ENCODE assay signal across 9 cellular contexts in genomic region chr1:161198877-161199431, GRCh38. TPM values are rescaled to one million over a fixed set of nuclear protein-coding genes. Genes with fewer than 3 reads are reported as not detected.
DNase-seq lines count a peak whose midpoint lies in the region; ATAC-seq and TF ChIP-seq lines count a peak whose summit lies in the region.
"Had no signal": no experiment of that assay in that cellular context is flagged by ENCODE, and none has a peak within 500 bp of the region (broad histone marks: within the 10 kb centered on the region; RNA-seq: fewer than 3 reads in every experiment).

A gene with protein sequence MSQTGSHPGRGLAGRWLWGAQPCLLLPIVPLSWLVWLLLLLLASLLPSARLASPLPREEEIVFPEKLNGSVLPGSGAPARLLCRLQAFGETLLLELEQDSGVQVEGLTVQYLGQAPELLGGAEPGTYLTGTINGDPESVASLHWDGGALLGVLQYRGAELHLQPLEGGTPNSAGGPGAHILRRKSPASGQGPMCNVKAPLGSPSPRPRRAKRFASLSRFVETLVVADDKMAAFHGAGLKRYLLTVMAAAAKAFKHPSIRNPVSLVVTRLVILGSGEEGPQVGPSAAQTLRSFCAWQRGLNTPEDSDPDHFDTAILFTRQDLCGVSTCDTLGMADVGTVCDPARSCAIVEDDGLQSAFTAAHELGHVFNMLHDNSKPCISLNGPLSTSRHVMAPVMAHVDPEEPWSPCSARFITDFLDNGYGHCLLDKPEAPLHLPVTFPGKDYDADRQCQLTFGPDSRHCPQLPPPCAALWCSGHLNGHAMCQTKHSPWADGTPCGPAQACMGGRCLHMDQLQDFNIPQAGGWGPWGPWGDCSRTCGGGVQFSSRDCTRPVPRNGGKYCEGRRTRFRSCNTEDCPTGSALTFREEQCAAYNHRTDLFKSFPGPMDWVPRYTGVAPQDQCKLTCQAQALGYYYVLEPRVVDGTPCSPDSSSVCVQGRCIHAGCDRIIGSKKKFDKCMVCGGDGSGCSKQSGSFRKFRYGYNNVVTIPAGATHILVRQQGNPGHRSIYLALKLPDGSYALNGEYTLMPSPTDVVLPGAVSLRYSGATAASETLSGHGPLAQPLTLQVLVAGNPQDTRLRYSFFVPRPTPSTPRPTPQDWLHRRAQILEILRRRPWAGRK (minus strand): TSS chr1:161199054. CDS start chr1:161198627, 427 bp downstream.

- peak; percentile 73 for DNase-seq in H7
- DNase-seq in right cardiac atrium: peak; percentile 79 to 90 (median 87)
- DNase-seq in sigmoid colon: peak; percentile 89
- no peak for DNase-seq in G401 (ENCODE audit: low spot score)
- no peak for DNase-seq in COLO668 (lab: John Stamatoyannopoulos, UW; ENCODE audit: unreplicated experiment)
- DNase-seq in COR-L47 (lab: John Stamatoyannopoulos, UW): no peak
- DNase-seq: naive B cell had no signal

- H3K27ac ChIP-seq in adipose tissue (ENCODE audit: low read depth, low read length) (peak within 1 kb of the TSS; percentile 97), right cardiac atrium (ENCODE audit: low read length) (peak within 1 kb of the TSS; percentile 99), sigmoid colon (peak within 1 kb of the TSS; percentile 94 to 97 (median 96))

- peak; percentile 26 to 62 for ATAC-seq in right cardiac atrium
- ATAC-seq in GM21737 (IDR thresholded peaks at IDR 0.05; ENCODE audit: unreplicated experiment): no peak

- H3K4me3 ChIP-seq in H7 (ENCODE audit: insufficient read depth, low read depth, low read length) (peak within 1 kb of the TSS; percentile 30), right cardiac atrium (ENCODE audit: low read length) (peak within 1 kb of the TSS; percentile 39), sigmoid colon (peak within 1 kb of the TSS; percentile 7 to 44 (median 32))

- WGBS in adipose tissue, 3 donors: 43 to 75% (median 45%) methylated on average over 11 of the region's 11 CpGs
- WGBS in right cardiac atrium: 40% methylated on average over 11 of the region's 11 CpGs
- WGBS in sigmoid colon, 2 donors: 73 to 76% methylated on average over 11 of the region's 11 CpGs

- peaks cover 13% of the 10 kb centered on the region for H3K36me3 ChIP-seq in H7 (replicated peaks; ENCODE audit: control insufficient read depth, insufficient read depth, low read length)
- H3K36me3 ChIP-seq in sigmoid colon: peaks cover 0 to 8% (median 2%) of the 10 kb centered on the region in 4 donors

- no peak for TF ChIP-seq POLR2A in sigmoid colon (IDR thresholded peaks at IDR 0.05)

- H3K27me3 ChIP-seq in H7 (ENCODE audit: control insufficient read depth, insufficient read depth, low read length): no peaks in the 10 kb centered on the region
- no peaks in the 10 kb centered on the region for H3K27me3 ChIP-seq in right cardiac atrium (ENCODE audit: control insufficient read depth, insufficient read depth)
- no peaks in the 10 kb centered on the region for H3K27me3 ChIP-seq in sigmoid colon

- TF ChIP-seq EP300 in sigmoid colon (IDR thresholded peaks at IDR 0.05): no peak

- in situ Hi-C loops in G401 (cut with HindIII; ENCODE audit: low sequenced_read_pairs): no loop called here

- no peaks in the 10 kb centered on the region for H3K9me3 ChIP-seq in right cardiac atrium (ENCODE audit: control insufficient read depth, low read length)
- H3K9me3 ChIP-seq in sigmoid colon: no peaks in the 10 kb centered on the region

- TF ChIP-seq CTCF in sigmoid colon (IDR thresholded peaks at IDR 0.05): no peak

- intact Hi-C loops in right cardiac atrium (cut with DNase I): loop anchor here in 1 of 4 donors (10.0 kb wide), 1 partner anchor 186 kb away; no protein-coding TSS in a partner anchor
- intact Hi-C loops in sigmoid colon (cut with DNase I): no loop called here

- peaks cover 26% of the 10 kb centered on the region for H3K4me1 ChIP-seq in right cardiac atrium (ENCODE audit: control insufficient read depth, insufficient read depth, low read length)
- peaks cover 0 to 80% (median 66%) of the 10 kb centered on the region in 4 donors for H3K4me1 ChIP-seq in sigmoid colon

RNA-seq across cellular contexts. Expression of the gene that starts here (rescaled TPM):
- total RNA-seq in H7 (2014; rRNA removed; shearing (Covaris generic)): 9.0 and 11.7 TPM in 2 replicates
- polyA plus RNA-seq in adipose tissue (100 to 1,000 TPM in 1 of 3 donors, 10 to 100 TPM in 1, 1 to 10 TPM in 1; 5.9 to 188 (median 37.3) TPM), right cardiac atrium (24.4 TPM), sigmoid colon (1 to 10 TPM in 1 of 3 donors, under 1 TPM in 2; 0.23 to 4.5 (median 0.60) TPM)
- total RNA-seq in right cardiac atrium (100 to 1,000 TPM in 1 of 4 donors, 10 to 100 TPM in 2, 1 to 10 TPM in 1; 6.9 to 111 (median 17.2) TPM), sigmoid colon (10 to 100 TPM in 2 of 4 donors, 1 to 10 TPM in 2; 6.4 to 78.2 (median 10.8) TPM)
- 0.43 and 0.95 TPM in 2 replicates for total RNA-seq in G401 (2014; rRNA removed; shearing (Covaris generic))

Comparison
In these comparisons a context has a peak if more than half of its experiments do, and no peak if none do; other contexts are left out.
1. DNase-seq: peak in H7 (single experiment), right cardiac atrium (3 of 3) and sigmoid colon (single experiment); none in G401 (single experiment), COLO668 (single experiment) and COR-L47 (single experiment).
2. Peak in every context shown above with its lines, with median percentiles within 50 percentile points of each other: H3K4me3 ChIP-seq and H3K27ac ChIP-seq.